8 cellular contexts compared by ENCODE assay signal in genomic region chr6:30770164-30770563, GRCh38. TPM values are rescaled to one million over a fixed set of nuclear protein-coding genes. Genes with fewer than 3 reads are reported as not detected.
A peak's percentile ranks its signal among the peaks of the same experiment; 100 is the strongest.
DNase-seq lines count a peak whose midpoint lies in the region; ATAC-seq and TF ChIP-seq lines count a peak whose summit lies in the region.

No MANE protein-coding gene starts in this region.

- in situ Hi-C loops in astrocyte of the spinal cord (cut with HindIII; ENCODE audit: low sequenced_read_pairs), result no loop called here
- in situ Hi-C loops in GM13976 (cut with MboI; ENCODE audit: low sequenced_read_pairs, unreplicated experiment), result no loop called here

- no peaks in the 10 kb centered on the region for H3K9me3 ChIP-seq in HUES64 (ENCODE audit: insufficient read depth, low read depth, low read length)
- H3K9me3 ChIP-seq in mesodermal cell (ENCODE audit: control insufficient read depth, low read length), result no peaks in the 10 kb centered on the region

- H3K36me3 ChIP-seq in HUES64 (ENCODE audit: insufficient read depth, low read length) (no peaks in the 10 kb centered on the region), mesodermal cell (ENCODE audit: control insufficient read depth, insufficient read depth, low read length) (no peaks in the 10 kb centered on the region)

- H3K27me3 ChIP-seq in HUES64 (ENCODE audit: insufficient read depth, low read length), result no peaks in the 10 kb centered on the region

- H3K4me3 ChIP-seq in HUES64 (ENCODE audit: low read length) (no peak overlapping the region), astrocyte of the spinal cord (ENCODE audit: low read depth, low read length) (no peak overlapping the region), mesodermal cell (ENCODE audit: extremely low read depth, insufficient read depth, low read length, poor library complexity, severe bottlenecking) (no peak overlapping the region)

- no peak for ATAC-seq in GM18502 (IDR thresholded peaks at IDR 0.05; ENCODE audit: poor library complexity, unreplicated experiment)

- peak overlapping the region; percentile 28; the same call in 1 of the 2 replicates for H3K9ac ChIP-seq in HUES64 (ENCODE audit: low read depth, low read length)

- H3K27ac ChIP-seq in HUES64 (ENCODE audit: low read depth, low read length) (peak overlapping the region; percentile 70), mesodermal cell (ENCODE audit: low read depth, low read length, severe bottlenecking) (peak overlapping the region; percentile 99)

- WGBS in HUES64, result 77% methylated on average over 2 of the region's 2 CpGs
- WGBS in mesodermal cell (ENCODE audit: insufficient coverage in 2 of 2), 2 experiments, result 78 to 100% methylated on average over 1 to 2 of the region's 2 CpGs

- DNase-seq in AG08395 (ENCODE audit: low spot score), result peak; percentile 24
- DNase-seq in astrocyte of the spinal cord (ENCODE audit: low read depth, low spot score), result peak; percentile 75
- no peak for DNase-seq in GM13976 (ENCODE audit: low spot score)
- no peak for DNase-seq in medulla oblongata (ENCODE audit: extremely low spot score)
- DNase-seq in NCI-H2029 (lab: John Stamatoyannopoulos, UW), result no peak

- peaks cover 37% of the 10 kb centered on the region for H3K4me1 ChIP-seq in HUES64 (ENCODE audit: insufficient read depth, low read length)
- H3K4me1 ChIP-seq in mesodermal cell (ENCODE audit: control insufficient read depth, insufficient read depth, low read length, poor library complexity, severe bottlenecking), result peaks cover 53% of the 10 kb centered on the region

- no peak for TF ChIP-seq CTCF in astrocyte of the spinal cord (IDR thresholded peaks at IDR 0.05; ENCODE audit: low read depth, low read length)
- TF ChIP-seq CTCF in GM13976 (IDR thresholded peaks at IDR 0.05; ENCODE audit: borderline replicate concordance, control extremely low read depth, extremely low read depth, insufficient read depth, missing control alignments), result no peak

RNA-seq across cellular contexts. Expression of gene IER3, which starts 25.8 kb away (rescaled TPM):
- 32.3 TPM for polyA plus RNA-seq in HUES64 (2013, experiment 1 of 2)
- 41.0 TPM for polyA plus RNA-seq in HUES64 (2013, experiment 2 of 2)
- polyA plus RNA-seq in mesodermal cell (2013, experiment 1 of 2), result 139 TPM
- polyA plus RNA-seq in mesodermal cell (2013, experiment 2 of 2), result 110 TPM

RNA-seq across cellular contexts. Expression of gene FLOT1, which starts 27.7 kb away (rescaled TPM):
- 81.5 TPM for polyA plus RNA-seq in HUES64 (2013, experiment 1 of 2)
- 90.9 TPM for polyA plus RNA-seq in HUES64 (2013, experiment 2 of 2)
- polyA plus RNA-seq in mesodermal cell (2013, experiment 1 of 2), result 145 TPM
- polyA plus RNA-seq in mesodermal cell (2013, experiment 2 of 2), result 130 TPM

RNA-seq across cellular contexts. Expression of gene TUBB, which starts 50.0 kb away (rescaled TPM):
- 1,851 TPM for polyA plus RNA-seq in HUES64 (2013, experiment 1 of 2)
- polyA plus RNA-seq in HUES64 (2013, experiment 2 of 2), result 1,975 TPM
- polyA plus RNA-seq in mesodermal cell (2013, experiment 1 of 2), result 1,638 TPM
- 1,486 TPM for polyA plus RNA-seq in mesodermal cell (2013, experiment 2 of 2)

RNA-seq across cellular contexts. Expression of gene MDC1, which starts 53.1 kb away (rescaled TPM):
- polyA plus RNA-seq in HUES64 (2013, experiment 1 of 2), result 45.9 TPM
- polyA plus RNA-seq in HUES64 (2013, experiment 2 of 2), result 43.7 TPM
- 60.6 TPM for polyA plus RNA-seq in mesodermal cell (2013, experiment 1 of 2)
- polyA plus RNA-seq in mesodermal cell (2013, experiment 2 of 2), result 50.2 TPM

Comparison
In these comparisons a context has a peak if more than half of its experiments do, and no peak if none do; other contexts are left out.
1. DNase-seq: peak in AG08395 (single experiment) and astrocyte of the spinal cord (single experiment); none in GM13976 (single experiment), medulla oblongata (single experiment) and NCI-H2029 (single experiment).